In genomic region chr15:40937762-40938529, GRCh38 we compare ENCODE assay signal across 2 cellular contexts.
A peak's percentile ranks its signal among the peaks of the same experiment; 100 is the strongest.
TF ChIP-seq lines count a peak whose summit lies in the region.

No MANE protein-coding gene starts in this region.

TF ChIP-seq in HCT116, 20 proteins besides CTCF, POLR2A, EP300 and RAD21:
- TF ChIP-seq SP1 (IDR thresholded peaks at IDR 0.05; ENCODE audit: low read depth): no peak
- no peak for TF ChIP-seq POLR2AphosphoS5 (IDR thresholded peaks at IDR 0.05; ENCODE audit: low read depth, low read length)
- no peak for TF ChIP-seq EZH2 (IDR thresholded peaks at IDR 0.05)
- no peak for TF ChIP-seq ZNF274 (IDR thresholded peaks at IDR 0.05; ENCODE audit: low read depth, low read length)
- no peak for TF ChIP-seq ATF3 (IDR thresholded peaks at IDR 0.05)
- TF ChIP-seq ZFX (IDR thresholded peaks at IDR 0.05): no peak

TF ChIP-seq in HepG2, 621 proteins besides CTCF, POLR2A, EP300 and RAD21:
- TF ChIP-seq HNRNPL (IDR thresholded peaks at IDR 0.05; ENCODE audit: low read depth, low read length): peak; percentile 83
- TF ChIP-seq ZNF180 (CRISPR knock-in tag; IDR thresholded peaks at IDR 0.05; ENCODE audit: borderline replicate concordance, low read depth): no peak
- TF ChIP-seq ZNF563 (CRISPR knock-in tag; IDR thresholded peaks at IDR 0.05): 0 out of 2 replicates have a peak, but pooled peaks have one; percentile 0
- no peak for TF ChIP-seq SMARCC2 (IDR thresholded peaks at IDR 0.05)
- TF ChIP-seq, protein P1, sequence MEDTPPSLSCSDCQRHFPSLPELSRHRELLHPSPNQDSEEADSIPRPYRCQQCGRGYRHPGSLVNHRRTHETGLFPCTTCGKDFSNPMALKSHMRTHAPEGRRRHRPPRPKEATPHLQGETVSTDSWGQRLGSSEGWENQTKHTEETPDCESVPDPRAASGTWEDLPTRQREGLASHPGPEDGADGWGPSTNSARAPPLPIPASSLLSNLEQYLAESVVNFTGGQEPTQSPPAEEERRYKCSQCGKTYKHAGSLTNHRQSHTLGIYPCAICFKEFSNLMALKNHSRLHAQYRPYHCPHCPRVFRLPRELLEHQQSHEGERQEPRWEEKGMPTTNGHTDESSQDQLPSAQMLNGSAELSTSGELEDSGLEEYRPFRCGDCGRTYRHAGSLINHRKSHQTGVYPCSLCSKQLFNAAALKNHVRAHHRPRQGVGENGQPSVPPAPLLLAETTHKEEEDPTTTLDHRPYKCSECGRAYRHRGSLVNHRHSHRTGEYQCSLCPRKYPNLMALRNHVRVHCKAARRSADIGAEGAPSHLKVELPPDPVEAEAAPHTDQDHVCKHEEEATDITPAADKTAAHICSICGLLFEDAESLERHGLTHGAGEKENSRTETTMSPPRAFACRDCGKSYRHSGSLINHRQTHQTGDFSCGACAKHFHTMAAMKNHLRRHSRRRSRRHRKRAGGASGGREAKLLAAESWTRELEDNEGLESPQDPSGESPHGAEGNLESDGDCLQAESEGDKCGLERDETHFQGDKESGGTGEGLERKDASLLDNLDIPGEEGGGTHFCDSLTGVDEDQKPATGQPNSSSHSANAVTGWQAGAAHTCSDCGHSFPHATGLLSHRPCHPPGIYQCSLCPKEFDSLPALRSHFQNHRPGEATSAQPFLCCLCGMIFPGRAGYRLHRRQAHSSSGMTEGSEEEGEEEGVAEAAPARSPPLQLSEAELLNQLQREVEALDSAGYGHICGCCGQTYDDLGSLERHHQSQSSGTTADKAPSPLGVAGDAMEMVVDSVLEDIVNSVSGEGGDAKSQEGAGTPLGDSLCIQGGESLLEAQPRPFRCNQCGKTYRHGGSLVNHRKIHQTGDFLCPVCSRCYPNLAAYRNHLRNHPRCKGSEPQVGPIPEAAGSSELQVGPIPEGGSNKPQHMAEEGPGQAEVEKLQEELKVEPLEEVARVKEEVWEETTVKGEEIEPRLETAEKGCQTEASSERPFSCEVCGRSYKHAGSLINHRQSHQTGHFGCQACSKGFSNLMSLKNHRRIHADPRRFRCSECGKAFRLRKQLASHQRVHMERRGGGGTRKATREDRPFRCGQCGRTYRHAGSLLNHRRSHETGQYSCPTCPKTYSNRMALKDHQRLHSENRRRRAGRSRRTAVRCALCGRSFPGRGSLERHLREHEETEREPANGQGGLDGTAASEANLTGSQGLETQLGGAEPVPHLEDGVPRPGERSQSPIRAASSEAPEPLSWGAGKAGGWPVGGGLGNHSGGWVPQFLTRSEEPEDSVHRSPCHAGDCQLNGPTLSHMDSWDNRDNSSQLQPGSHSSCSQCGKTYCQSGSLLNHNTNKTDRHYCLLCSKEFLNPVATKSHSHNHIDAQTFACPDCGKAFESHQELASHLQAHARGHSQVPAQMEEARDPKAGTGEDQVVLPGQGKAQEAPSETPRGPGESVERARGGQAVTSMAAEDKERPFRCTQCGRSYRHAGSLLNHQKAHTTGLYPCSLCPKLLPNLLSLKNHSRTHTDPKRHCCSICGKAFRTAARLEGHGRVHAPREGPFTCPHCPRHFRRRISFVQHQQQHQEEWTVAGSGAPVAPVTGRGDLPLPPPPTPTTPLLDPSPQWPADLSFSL (CRISPR knock-in tag; IDR thresholded peaks at IDR 0.05): no peak
TF ChIP-seq in HepG2: peak in this region for 2.
